In genomic region chr17:8630802-8631553, GRCh38 we compare ENCODE assay signal across 1 cellular context.
TF ChIP-seq lines count a peak whose summit lies in the region.

No MANE protein-coding gene starts in this region.

TF ChIP-seq in WTC11, 78 proteins besides CTCF, POLR2A, EP300 and RAD21 (continued from another document):
- TF ChIP-seq, protein P1, sequence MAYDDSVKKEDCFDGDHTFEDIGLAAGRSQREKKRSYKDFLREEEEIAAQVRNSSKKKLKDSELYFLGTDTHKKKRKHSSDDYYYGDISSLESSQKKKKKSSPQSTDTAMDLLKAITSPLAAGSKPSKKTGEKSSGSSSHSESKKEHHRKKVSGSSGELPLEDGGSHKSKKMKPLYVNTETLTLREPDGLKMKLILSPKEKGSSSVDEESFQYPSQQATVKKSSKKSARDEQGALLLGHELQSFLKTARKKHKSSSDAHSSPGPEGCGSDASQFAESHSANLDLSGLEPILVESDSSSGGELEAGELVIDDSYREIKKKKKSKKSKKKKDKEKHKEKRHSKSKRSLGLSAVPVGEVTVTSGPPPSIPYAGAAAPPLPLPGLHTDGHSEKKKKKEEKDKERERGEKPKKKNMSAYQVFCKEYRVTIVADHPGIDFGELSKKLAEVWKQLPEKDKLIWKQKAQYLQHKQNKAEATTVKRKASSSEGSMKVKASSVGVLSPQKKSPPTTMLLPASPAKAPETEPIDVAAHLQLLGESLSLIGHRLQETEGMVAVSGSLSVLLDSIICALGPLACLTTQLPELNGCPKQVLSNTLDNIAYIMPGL (CRISPR knock-in tag; IDR thresholded peaks at IDR 0.05): peak; percentile 84; the same call in 1 of the 2 replicates
- TF ChIP-seq NFYB (CRISPR knock-in tag; conservative IDR thresholded peaks at IDR 0.05; ENCODE audit: low read depth) (peak; percentile 99), KAT7 (CRISPR knock-in tag; IDR thresholded peaks at IDR 0.05; ENCODE audit: borderline replicate concordance) (no peak), TCF7 (CRISPR knock-in tag; IDR thresholded peaks at IDR 0.05; ENCODE audit: low read depth) (no peak), OVOL2 (CRISPR knock-in tag; IDR thresholded peaks at IDR 0.05; ENCODE audit: borderline replicate concordance) (no peak), NR3C1 (CRISPR knock-in tag; conservative IDR thresholded peaks at IDR 0.05; ENCODE audit: low read depth) (peak; percentile 82; the same call in 1 of the 2 replicates), MXD4 (CRISPR knock-in tag; IDR thresholded peaks at IDR 0.05; ENCODE audit: borderline replicate concordance) (no peak), PRDM15 (CRISPR knock-in tag; IDR thresholded peaks at IDR 0.05) (peak; percentile 18; the same call in 1 of the 2 replicates), ZNF671 (CRISPR knock-in tag; IDR thresholded peaks at IDR 0.05) (no peak), JUN (CRISPR knock-in tag; IDR thresholded peaks at IDR 0.05) (peak; percentile 73; the same call in 1 of the 2 replicates), ATF1 (CRISPR knock-in tag; IDR thresholded peaks at IDR 0.05) (0 out of 2 replicates have a peak, but pooled peaks have one; percentile 52), ZNF423 (CRISPR knock-in tag; IDR thresholded peaks at IDR 0.05) (no peak), SMAD4 (CRISPR knock-in tag; IDR thresholded peaks at IDR 0.05) (no peak), E2F5 (CRISPR knock-in tag; IDR thresholded peaks at IDR 0.05) (peak; percentile 95), ATF6 (CRISPR knock-in tag; IDR thresholded peaks at IDR 0.05) (no peak), ZNF317 (CRISPR knock-in tag; IDR thresholded peaks at IDR 0.05; ENCODE audit: borderline replicate concordance, low read depth) (0 out of 2 replicates have a peak, but pooled peaks have one; percentile 29), ELF4 (CRISPR knock-in tag; IDR thresholded peaks at IDR 0.05; ENCODE audit: low read depth) (0 out of 2 replicates have a peak, but pooled peaks have one; percentile 37), MYBL2 (CRISPR knock-in tag; IDR thresholded peaks at IDR 0.05) (peak; percentile 24; the same call in 1 of the 2 replicates), SOX15 (CRISPR knock-in tag; IDR thresholded peaks at IDR 0.05) (no peak), IRF1 (CRISPR knock-in tag; IDR thresholded peaks at IDR 0.05) (no peak), ETV6 (CRISPR knock-in tag; IDR thresholded peaks at IDR 0.05) (no peak; the same call in 1 of the 2 replicates), JAZF1 (CRISPR knock-in tag; IDR thresholded peaks at IDR 0.05) (no peak), ZBTB43 (CRISPR knock-in tag; IDR thresholded peaks at IDR 0.05) (peak; percentile 77; the same call in 1 of the 2 replicates), ZNF121 (CRISPR knock-in tag; IDR thresholded peaks at IDR 0.05) (no peak), ZNF396 (CRISPR knock-in tag; IDR thresholded peaks at IDR 0.05; ENCODE audit: borderline replicate concordance) (no peak)
- TF ChIP-seq, protein P2, sequence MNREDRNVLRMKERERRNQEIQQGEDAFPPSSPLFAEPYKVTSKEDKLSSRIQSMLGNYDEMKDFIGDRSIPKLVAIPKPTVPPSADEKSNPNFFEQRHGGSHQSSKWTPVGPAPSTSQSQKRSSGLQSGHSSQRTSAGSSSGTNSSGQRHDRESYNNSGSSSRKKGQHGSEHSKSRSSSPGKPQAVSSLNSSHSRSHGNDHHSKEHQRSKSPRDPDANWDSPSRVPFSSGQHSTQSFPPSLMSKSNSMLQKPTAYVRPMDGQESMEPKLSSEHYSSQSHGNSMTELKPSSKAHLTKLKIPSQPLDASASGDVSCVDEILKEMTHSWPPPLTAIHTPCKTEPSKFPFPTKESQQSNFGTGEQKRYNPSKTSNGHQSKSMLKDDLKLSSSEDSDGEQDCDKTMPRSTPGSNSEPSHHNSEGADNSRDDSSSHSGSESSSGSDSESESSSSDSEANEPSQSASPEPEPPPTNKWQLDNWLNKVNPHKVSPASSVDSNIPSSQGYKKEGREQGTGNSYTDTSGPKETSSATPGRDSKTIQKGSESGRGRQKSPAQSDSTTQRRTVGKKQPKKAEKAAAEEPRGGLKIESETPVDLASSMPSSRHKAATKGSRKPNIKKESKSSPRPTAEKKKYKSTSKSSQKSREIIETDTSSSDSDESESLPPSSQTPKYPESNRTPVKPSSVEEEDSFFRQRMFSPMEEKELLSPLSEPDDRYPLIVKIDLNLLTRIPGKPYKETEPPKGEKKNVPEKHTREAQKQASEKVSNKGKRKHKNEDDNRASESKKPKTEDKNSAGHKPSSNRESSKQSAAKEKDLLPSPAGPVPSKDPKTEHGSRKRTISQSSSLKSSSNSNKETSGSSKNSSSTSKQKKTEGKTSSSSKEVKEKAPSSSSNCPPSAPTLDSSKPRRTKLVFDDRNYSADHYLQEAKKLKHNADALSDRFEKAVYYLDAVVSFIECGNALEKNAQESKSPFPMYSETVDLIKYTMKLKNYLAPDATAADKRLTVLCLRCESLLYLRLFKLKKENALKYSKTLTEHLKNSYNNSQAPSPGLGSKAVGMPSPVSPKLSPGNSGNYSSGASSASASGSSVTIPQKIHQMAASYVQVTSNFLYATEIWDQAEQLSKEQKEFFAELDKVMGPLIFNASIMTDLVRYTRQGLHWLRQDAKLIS (CRISPR knock-in tag; IDR thresholded peaks at IDR 0.05; ENCODE audit: borderline replicate concordance): no peak
- TF ChIP-seq, protein P3, sequence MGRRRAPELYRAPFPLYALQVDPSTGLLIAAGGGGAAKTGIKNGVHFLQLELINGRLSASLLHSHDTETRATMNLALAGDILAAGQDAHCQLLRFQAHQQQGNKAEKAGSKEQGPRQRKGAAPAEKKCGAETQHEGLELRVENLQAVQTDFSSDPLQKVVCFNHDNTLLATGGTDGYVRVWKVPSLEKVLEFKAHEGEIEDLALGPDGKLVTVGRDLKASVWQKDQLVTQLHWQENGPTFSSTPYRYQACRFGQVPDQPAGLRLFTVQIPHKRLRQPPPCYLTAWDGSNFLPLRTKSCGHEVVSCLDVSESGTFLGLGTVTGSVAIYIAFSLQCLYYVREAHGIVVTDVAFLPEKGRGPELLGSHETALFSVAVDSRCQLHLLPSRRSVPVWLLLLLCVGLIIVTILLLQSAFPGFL (CRISPR knock-in tag; IDR thresholded peaks at IDR 0.05; ENCODE audit: borderline replicate concordance): no peak
- TF ChIP-seq, protein P4, sequence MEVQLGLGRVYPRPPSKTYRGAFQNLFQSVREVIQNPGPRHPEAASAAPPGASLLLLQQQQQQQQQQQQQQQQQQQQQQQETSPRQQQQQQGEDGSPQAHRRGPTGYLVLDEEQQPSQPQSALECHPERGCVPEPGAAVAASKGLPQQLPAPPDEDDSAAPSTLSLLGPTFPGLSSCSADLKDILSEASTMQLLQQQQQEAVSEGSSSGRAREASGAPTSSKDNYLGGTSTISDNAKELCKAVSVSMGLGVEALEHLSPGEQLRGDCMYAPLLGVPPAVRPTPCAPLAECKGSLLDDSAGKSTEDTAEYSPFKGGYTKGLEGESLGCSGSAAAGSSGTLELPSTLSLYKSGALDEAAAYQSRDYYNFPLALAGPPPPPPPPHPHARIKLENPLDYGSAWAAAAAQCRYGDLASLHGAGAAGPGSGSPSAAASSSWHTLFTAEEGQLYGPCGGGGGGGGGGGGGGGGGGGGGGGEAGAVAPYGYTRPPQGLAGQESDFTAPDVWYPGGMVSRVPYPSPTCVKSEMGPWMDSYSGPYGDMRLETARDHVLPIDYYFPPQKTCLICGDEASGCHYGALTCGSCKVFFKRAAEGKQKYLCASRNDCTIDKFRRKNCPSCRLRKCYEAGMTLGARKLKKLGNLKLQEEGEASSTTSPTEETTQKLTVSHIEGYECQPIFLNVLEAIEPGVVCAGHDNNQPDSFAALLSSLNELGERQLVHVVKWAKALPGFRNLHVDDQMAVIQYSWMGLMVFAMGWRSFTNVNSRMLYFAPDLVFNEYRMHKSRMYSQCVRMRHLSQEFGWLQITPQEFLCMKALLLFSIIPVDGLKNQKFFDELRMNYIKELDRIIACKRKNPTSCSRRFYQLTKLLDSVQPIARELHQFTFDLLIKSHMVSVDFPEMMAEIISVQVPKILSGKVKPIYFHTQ (CRISPR knock-in tag; IDR thresholded peaks at IDR 0.05): no peak
- TF ChIP-seq, protein P5, sequence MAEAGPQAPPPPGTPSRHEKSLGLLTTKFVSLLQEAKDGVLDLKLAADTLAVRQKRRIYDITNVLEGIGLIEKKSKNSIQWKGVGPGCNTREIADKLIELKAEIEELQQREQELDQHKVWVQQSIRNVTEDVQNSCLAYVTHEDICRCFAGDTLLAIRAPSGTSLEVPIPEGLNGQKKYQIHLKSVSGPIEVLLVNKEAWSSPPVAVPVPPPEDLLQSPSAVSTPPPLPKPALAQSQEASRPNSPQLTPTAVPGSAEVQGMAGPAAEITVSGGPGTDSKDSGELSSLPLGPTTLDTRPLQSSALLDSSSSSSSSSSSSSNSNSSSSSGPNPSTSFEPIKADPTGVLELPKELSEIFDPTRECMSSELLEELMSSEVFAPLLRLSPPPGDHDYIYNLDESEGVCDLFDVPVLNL (CRISPR knock-in tag; IDR thresholded peaks at IDR 0.05; ENCODE audit: borderline replicate concordance, low read depth): no peak
- TF ChIP-seq, protein P6, sequence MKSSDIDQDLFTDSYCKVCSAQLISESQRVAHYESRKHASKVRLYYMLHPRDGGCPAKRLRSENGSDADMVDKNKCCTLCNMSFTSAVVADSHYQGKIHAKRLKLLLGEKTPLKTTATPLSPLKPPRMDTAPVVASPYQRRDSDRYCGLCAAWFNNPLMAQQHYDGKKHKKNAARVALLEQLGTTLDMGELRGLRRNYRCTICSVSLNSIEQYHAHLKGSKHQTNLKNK (CRISPR knock-in tag; IDR thresholded peaks at IDR 0.05): no peak
